Comparison of ENCODE assay signal across 18 cellular contexts in the genomic region with DNA sequence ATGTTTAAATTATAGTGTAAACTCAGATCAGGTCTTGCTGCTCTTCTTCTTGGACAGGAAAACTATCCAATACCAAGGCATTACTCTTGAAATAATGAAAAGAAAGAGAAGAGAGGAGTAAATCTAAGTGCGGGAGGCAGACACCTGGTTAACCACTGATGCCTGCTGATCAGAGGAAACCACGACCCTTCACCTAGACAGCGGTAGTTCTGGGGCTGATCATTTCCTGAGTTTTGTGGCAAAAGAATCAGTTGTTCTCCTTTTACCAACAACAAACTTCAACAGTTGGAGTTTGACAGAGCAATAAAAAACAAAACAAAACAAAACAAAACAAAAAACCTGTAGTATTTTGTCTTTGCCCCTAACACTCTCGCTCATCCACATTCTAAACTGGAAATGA.
A peak's percentile ranks its signal among the peaks of the same experiment; 100 is the strongest.
DNase-seq lines count a peak whose midpoint lies in the region; ATAC-seq, FAIRE-seq and TF ChIP-seq lines count a peak whose summit lies in the region.
"Had no signal": no experiment of that assay in that cellular context is flagged by ENCODE, and none has a peak within 500 bp of the region (broad histone marks: within the 10 kb centered on the region; RNA-seq: fewer than 3 reads in every experiment).

No MANE protein-coding gene starts in this region.

- peak overlapping the region; percentile 2 for H3K4me3 ChIP-seq in effector memory CD4-positive, alpha-beta T cell (ENCODE audit: insufficient read depth, low read depth, low read length, poor library complexity, severe bottlenecking)
- H3K4me3 ChIP-seq: prostate gland, SJSA1, spleen had no signal

- H3K36me3 ChIP-seq in effector memory CD4-positive, alpha-beta T cell (ENCODE audit: control insufficient read depth, insufficient read depth, low read length): no peaks in the 10 kb centered on the region
- H3K36me3 ChIP-seq: prostate gland, SJSA1, spleen had no signal

- H3K27ac ChIP-seq in effector memory CD4-positive, alpha-beta T cell (ENCODE audit: insufficient read depth, low read length, poor library complexity, severe bottlenecking): peak overlapping the region; percentile 55
- H3K27ac ChIP-seq: KMS-11, prostate gland, SJSA1 had no signal

- H3K27me3 ChIP-seq in effector memory CD4-positive, alpha-beta T cell (replicated peaks; ENCODE audit: control insufficient read depth, insufficient read depth, low read length, poor library complexity, severe bottlenecking): no peaks in the 10 kb centered on the region
- H3K27me3 ChIP-seq: SJSA1, spleen had no signal

- no peaks in the 10 kb centered on the region for H3K9me3 ChIP-seq in effector memory CD4-positive, alpha-beta T cell (ENCODE audit: control insufficient read depth, low read length)
- H3K9me3 ChIP-seq: prostate gland, SJSA1, spleen had no signal

- peak; percentile 72 for FAIRE-seq in GM18507 (lab: Jason Lieb, UNC)

- no peak for TF ChIP-seq POLR2A in GM18505 (IDR thresholded peaks at IDR 0.05; ENCODE audit: borderline replicate concordance, extremely low read depth, insufficient read depth, insufficient read length)

- no peak for ATAC-seq in GM18505 (IDR thresholded peaks at IDR 0.05; ENCODE audit: unreplicated experiment)

- H3K4me1 ChIP-seq in effector memory CD4-positive, alpha-beta T cell (ENCODE audit: control insufficient read depth, insufficient read depth, low read length, poor library complexity, severe bottlenecking): peaks cover 21% of the 10 kb centered on the region
- H3K4me1 ChIP-seq: prostate gland, SJSA1 had no signal

- peak; percentile 5 to 8 for DNase-seq in activated CD4-positive, alpha-beta T cell treated with anti-CD3 and anti-CD28 coated beads for 4 hours
- no peak for DNase-seq in activated CD4-positive, alpha-beta T cell treated with anti-CD3 and anti-CD28 coated beads for 48 hours
- DNase-seq in GM18507 (ENCODE audit: extremely low spot score, insufficient read length, low read depth) (no peak), amygdala (lab: John Stamatoyannopoulos, UW) (no peak), COLO829 (ENCODE audit: low spot score) (no peak)
- DNase-seq in activated CD4-positive, alpha-beta T cell treated with anti-CD3 and anti-CD28 coated beads, Interleukin-2, amount 50 U/mL, for 1 hour: peak; percentile 26
- DNase-seq in effector memory CD4-positive, alpha-beta T cell: peak; percentile 16 to 37 (median 29)
- DNase-seq: 8988T; activated naive CD4-positive, alpha-beta T cell treated with anti-CD3 and anti-CD28 coated beads, Interleukin-2, amount 50 U/mL, for 16 hours; caudate nucleus; endodermal cell; NCI-H1436; NCI-H446; spleen had no signal

Comparison
In these comparisons a context has a peak if more than half of its experiments do, and no peak if none do; other contexts are left out.
1. DNase-seq: peak in activated CD4-positive, alpha-beta T cell treated with anti-CD3 and anti-CD28 coated beads for 4 hours (2 of 2), activated CD4-positive, alpha-beta T cell treated with anti-CD3 and anti-CD28 coated beads, Interleukin-2, amount 50 U/mL, for 1 hour (single experiment) and effector memory CD4-positive, alpha-beta T cell (3 of 3); none in activated CD4-positive, alpha-beta T cell treated with anti-CD3 and anti-CD28 coated beads for 48 hours (single experiment), GM18507 (single experiment), amygdala (0 of 56) and COLO829 (single experiment).